ENCODE assay signal across 22 cellular contexts in the genomic region with DNA sequence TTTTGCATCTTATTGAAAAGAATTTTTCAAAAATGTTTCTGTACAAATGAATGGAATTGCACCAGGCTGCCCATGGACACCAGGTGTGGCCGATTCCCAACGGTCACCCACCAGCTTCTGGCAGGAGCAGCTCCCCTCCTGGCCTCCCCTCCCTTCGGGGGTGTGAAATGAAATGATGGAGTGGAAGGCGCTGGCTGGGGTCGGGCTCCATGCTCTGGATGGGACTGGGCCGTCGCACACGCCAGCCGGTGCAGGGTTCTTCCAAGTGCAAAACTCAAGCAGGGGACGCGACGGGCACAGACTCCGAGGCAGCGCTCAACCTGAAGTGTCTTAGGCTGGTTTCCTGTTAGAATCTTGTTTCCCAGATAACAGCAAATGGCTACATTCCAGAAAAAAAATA. TPM values are rescaled to one million over a fixed set of nuclear protein-coding genes. Genes with fewer than 3 reads are reported as not detected.
A peak's percentile ranks its signal among the peaks of the same experiment; 100 is the strongest.
DNase-seq lines count a peak whose midpoint lies in the region; ATAC-seq, FAIRE-seq and TF ChIP-seq lines count a peak whose summit lies in the region.
"Had no signal": no experiment of that assay in that cellular context is flagged by ENCODE, and none has a peak within 500 bp of the region (broad histone marks: within the 10 kb centered on the region; RNA-seq: fewer than 3 reads in every experiment).

No MANE protein-coding gene starts in this region.

- BruUV-seq in A673 (replicated peaks; lab: Mats Ljungman, UMichigan): TSS peak; percentile 93
- BruUV-seq in PC-9 (replicated peaks; lab: Mats Ljungman, UMichigan): TSS peak; percentile 26

- POLR2A ChIA-PET in A673 (lab: Charles Lee; ENCODE audit: low non-redundant PET): no interaction called here
- POLR2A ChIA-PET in PC-9 (lab: Charles Lee; ENCODE audit: unreplicated experiment): no interaction called here

- CTCF ChIA-PET in A673 (lab: Charles Lee) (no interaction called here), PC-9 (lab: Charles Lee) (no interaction called here)

- TF ChIP-seq CTCF in A673 (conservative IDR thresholded peaks at IDR 0.05; ENCODE audit: low read depth, low read length) (no peak), PC-9 (conservative IDR thresholded peaks at IDR 0.05) (no peak), foreskin keratinocyte (conservative IDR thresholded peaks at IDR 0.05) (no peak)

- TF ChIP-seq POLR2A in H54 (IDR thresholded peaks at IDR 0.05; ENCODE audit: low read depth, low read length): no peak

- no peak overlapping the region for H3K4me3 ChIP-seq in A673 (ENCODE audit: low read depth, low read length, poor library complexity, severe bottlenecking)
- H3K4me3 ChIP-seq in PC-9: no peak overlapping the region
- H3K4me3 ChIP-seq: SJSA1 had no signal

- ATAC-seq in left lobe of liver (no peak), foreskin keratinocyte (no peak)

- peaks cover 61% of the 10 kb centered on the region for H3K36me3 ChIP-seq in A673 (ENCODE audit: insufficient read depth, low read length, poor library complexity, severe bottlenecking)
- H3K36me3 ChIP-seq in PC-9 (ENCODE audit: low read depth): peaks cover 17% of the 10 kb centered on the region; the same call in 1 of the 2 replicates

- no peaks in the 10 kb centered on the region for H3K9me2 ChIP-seq in PC-9 (ENCODE audit: insufficient read depth)

- H3K27me3 ChIP-seq in A673 (replicated peaks; ENCODE audit: insufficient read depth, low read depth, low read length, poor library complexity) (no peaks in the 10 kb centered on the region), PC-9 (ENCODE audit: insufficient read depth, low read depth) (no peaks in the 10 kb centered on the region), foreskin keratinocyte (no peaks in the 10 kb centered on the region)
- H3K27me3 ChIP-seq: SJSA1 had no signal

- intact Hi-C loops in A673 (cut with micrococcal nuclease; ENCODE audit: unreplicated experiment) (no loop called here), PC-9 (cut with micrococcal nuclease; ENCODE audit: unreplicated experiment) (no loop called here)

- H3K4me1 ChIP-seq in A673 (ENCODE audit: insufficient read depth, low read length, poor library complexity, severe bottlenecking) (no peaks in the 10 kb centered on the region), PC-9 (replicated peaks; ENCODE audit: insufficient read depth) (no peaks in the 10 kb centered on the region), foreskin keratinocyte (no peaks in the 10 kb centered on the region)
- H3K4me1 ChIP-seq: SJSA1 had no signal

- H3K9me3 ChIP-seq in A673 (ENCODE audit: low read depth, low read length, poor library complexity, severe bottlenecking) (no peaks in the 10 kb centered on the region), PC-9 (ENCODE audit: insufficient read depth, low read depth) (no peaks in the 10 kb centered on the region)
- H3K9me3 ChIP-seq: SJSA1 had no signal

- FAIRE-seq in H54 (lab: Jason Lieb, UNC): no peak
- FAIRE-seq: GM19239 had no signal

- H2AFZ ChIP-seq in PC-9: no peak overlapping the region

- no peak for DNase-seq in A673 (ENCODE audit: low spot score)
- DNase-seq in D341Med (ENCODE audit: low spot score): peak; percentile 31
- no peak for DNase-seq in PC-9
- DNase-seq in left lobe of liver (ENCODE audit: low spot score): peak; percentile 43
- no peak for DNase-seq in foreskin keratinocyte
- no peak for DNase-seq in H54 (ENCODE audit: insufficient read length, low spot score)
- DNase-seq in SK-N-DZ (ENCODE audit: low spot score): no peak
- DNase-seq: AML-193, DMS 273 treated with DMSO at 0.1 percent for 48 hours, DND-41, GOT3, HFFc6, NCI-H1436, NCI-H1930, NCI-H226, NCI-H524, NCI-H82, SW 1271 had no signal

- H3K79me2 ChIP-seq in PC-9 (ENCODE audit: low read depth): no peaks in the 10 kb centered on the region

- no peak overlapping the region for H3K27ac ChIP-seq in A673 (ENCODE audit: low read depth, low read length, poor library complexity, severe bottlenecking)
- H3K27ac ChIP-seq in PC-9: no peak overlapping the region
- H3K27ac ChIP-seq in foreskin keratinocyte: no peak overlapping the region
- H3K27ac ChIP-seq: C4-2B, SJSA1 had no signal

- H4K20me1 ChIP-seq in PC-9 (ENCODE audit: insufficient read depth): peaks cover 56% of the 10 kb centered on the region

- peaks cover 44% of the 10 kb centered on the region for H3F3A ChIP-seq in PC-9 (ENCODE audit: insufficient read depth, low read depth)

- H3K4me2 ChIP-seq in PC-9: no peak overlapping the region

RNA-seq across cellular contexts. Expression of a gene that starts 21.9 kb away (rescaled TPM):
- total RNA-seq in A673 (2021): 8.3 and 9.8 TPM in 2 replicates
- 5.0 and 6.7 TPM in 2 replicates for total RNA-seq in PC-9 (2021)
- total RNA-seq in left lobe of liver: 2.4 TPM
- 3.6 and 3.8 TPM in 2 replicates for total RNA-seq in foreskin keratinocyte
- 2.7 and 3.4 TPM in 2 replicates for polyA plus RNA-seq in foreskin keratinocyte
- 3.1 and 5.9 TPM in 2 replicates for polyA plus RNA-seq in SK-N-DZ (2014; cell fraction: cytosol; rRNA removed)
- polyA plus RNA-seq in SK-N-DZ (2014; cell fraction: nucleus; rRNA removed): 6.7 and 7.9 TPM in 2 replicates

RNA-seq across cellular contexts. Expression of a gene that starts 22.1 kb away (rescaled TPM):
- not detected in 2 replicates for total RNA-seq in A673 (2021)
- not detected in 2 replicates for total RNA-seq in PC-9 (2021)
- total RNA-seq in left lobe of liver: not detected
- total RNA-seq in foreskin keratinocyte: not detected in 2 replicates
- 0.03 TPM in 1 of 2 replicates, not detected in the other for polyA plus RNA-seq in foreskin keratinocyte
- not detected in 2 replicates for polyA plus RNA-seq in SK-N-DZ (2014; cell fraction: cytosol; rRNA removed)
- polyA plus RNA-seq in SK-N-DZ (2014; cell fraction: nucleus; rRNA removed): not detected in 2 replicates
- total RNA-seq: HFFc6, M059J, SJSA1 had no signal

RNA-seq across cellular contexts. Expression of a gene that starts 24.2 kb away (rescaled TPM):
- 86.4 and 98.4 TPM in 2 replicates for total RNA-seq in A673 (2021)
- total RNA-seq in PC-9 (2021): 47.7 and 52.9 TPM in 2 replicates
- 27.2 TPM for total RNA-seq in left lobe of liver
- 18.4 and 18.9 TPM in 2 replicates for total RNA-seq in foreskin keratinocyte
- polyA plus RNA-seq in foreskin keratinocyte: 17.7 and 19.2 TPM in 2 replicates
- polyA plus RNA-seq in SK-N-DZ (2014; cell fraction: cytosol; rRNA removed): 12.0 and 13.6 TPM in 2 replicates
- 28.7 and 30.1 TPM in 2 replicates for polyA plus RNA-seq in SK-N-DZ (2014; cell fraction: nucleus; rRNA removed)

RNA-seq across cellular contexts. Expression of a gene that starts 46.3 kb away (rescaled TPM):
- total RNA-seq in A673 (2021) (74.4 and 76.8 TPM in 2 replicates), PC-9 (2021) (40.9 and 49.0 TPM in 2 replicates), left lobe of liver (17.2 TPM), foreskin keratinocyte (19.5 and 19.7 TPM in 2 replicates)
- polyA plus RNA-seq in foreskin keratinocyte: 19.7 and 20.4 TPM in 2 replicates
- 8.4 and 8.6 TPM in 2 replicates for polyA plus RNA-seq in SK-N-DZ (2014; cell fraction: cytosol; rRNA removed)
- 13.1 and 14.7 TPM in 2 replicates for polyA plus RNA-seq in SK-N-DZ (2014; cell fraction: nucleus; rRNA removed)

RNA-seq across cellular contexts. Expression of a gene that starts 54.2 kb away (rescaled TPM):
- total RNA-seq in A673 (2021) (36.3 and 37.9 TPM in 2 replicates), PC-9 (2021) (61.0 and 65.3 TPM in 2 replicates), left lobe of liver (22.9 TPM), foreskin keratinocyte (37.8 and 42.1 TPM in 2 replicates)
- 24.2 and 24.4 TPM in 2 replicates for polyA plus RNA-seq in foreskin keratinocyte
- 16.9 and 29.6 TPM in 2 replicates for polyA plus RNA-seq in SK-N-DZ (2014; cell fraction: cytosol; rRNA removed)
- polyA plus RNA-seq in SK-N-DZ (2014; cell fraction: nucleus; rRNA removed): 12.1 and 13.0 TPM in 2 replicates

Comparison
In these comparisons a context has a peak if more than half of its experiments do, and no peak if none do; other contexts are left out.
1. DNase-seq: peak in D341Med (single experiment) and left lobe of liver (single experiment); none in A673 (single experiment), PC-9 (0 of 2), foreskin keratinocyte (0 of 2), H54 (single experiment) and SK-N-DZ (single experiment).